ENCODE assay signal across 8 cellular contexts in genomic region chr22:41288245-41288946, GRCh38. TPM values are rescaled to one million over a fixed set of nuclear protein-coding genes. Genes with fewer than 3 reads are reported as not detected.
DNase-seq lines count a peak whose midpoint lies in the region; ATAC-seq and TF ChIP-seq lines count a peak whose summit lies in the region.

No MANE protein-coding gene starts in this region.

- no peaks in the 10 kb centered on the region for H3K9me3 Mint-ChIP-seq in activated CD8-positive, alpha-beta T cell treated with anti-CD3 and anti-CD28 coated beads, Interleukin-2, amount 10 ng/mL, durations not matched to agents 7 days and 5 days (ENCODE audit: insufficient read depth)

- H3K9ac ChIP-seq in stomach smooth muscle (ENCODE audit: low read length in 2 of 2), result peak overlapping the region in 1 of 2 donors; percentile 20

- H3K4me1 Mint-ChIP-seq in activated CD8-positive, alpha-beta T cell treated with anti-CD3 and anti-CD28 coated beads, Interleukin-2, amount 10 ng/mL, durations not matched to agents 7 days and 5 days (ENCODE audit: low read depth), result peaks cover 30% of the 10 kb centered on the region

- POLR2A ChIA-PET in activated CD8-positive, alpha-beta T cell treated with anti-CD3 and anti-CD28 coated beads, Interleukin-2, amount 10 ng/mL, durations not matched to agents 7 days and 5 days (lab: Charles Lee), result interaction anchor here (0.6 kb wide), 1 partner anchor 116 kb away, joined by 3 read pairs; no protein-coding TSS in a partner anchor

- H3K9me3 ChIP-seq in stomach smooth muscle (ENCODE audit: control insufficient read depth in 2 of 2, low read length in 2 of 2), result no peaks in the 10 kb centered on the region

- H2AFZ ChIP-seq in ACC112 (ENCODE audit: low read length, unreplicated experiment), result no peak overlapping the region

- CTCF ChIA-PET in activated CD8-positive, alpha-beta T cell treated with anti-CD3 and anti-CD28 coated beads, Interleukin-2, amount 10 ng/mL, durations not matched to agents 7 days and 5 days (lab: Charles Lee), result no interaction called here

- H3K4me3 ChIP-seq in ACC112 (ENCODE audit: low read depth, low read length) (peak overlapping the region; percentile 47), HL-60 (replicated peaks; ENCODE audit: insufficient read depth, low read length) (no peak overlapping the region), stomach smooth muscle (ENCODE audit: low read length in 2 of 2) (no peak overlapping the region)

- H3K36me3 ChIP-seq in ACC112 (ENCODE audit: insufficient read depth, low read length), result no peaks in the 10 kb centered on the region
- H3K36me3 ChIP-seq in stomach smooth muscle (ENCODE audit: control insufficient read depth in 2 of 2, insufficient read depth in 2 of 2, low read length in 2 of 2), result peaks cover 3% of the 10 kb centered on the region in 2 donors

- no peaks in the 10 kb centered on the region for H3K27me3 ChIP-seq in ACC112 (ENCODE audit: insufficient read depth, low read length)
- H3K27me3 ChIP-seq in HL-60 (ENCODE audit: insufficient read depth, poor library complexity, severe bottlenecking), result no peaks in the 10 kb centered on the region
- H3K27me3 ChIP-seq in stomach smooth muscle (ENCODE audit: control insufficient read depth in 1 of 2, insufficient read depth in 2 of 2, low read length in 2 of 2), result no peaks in the 10 kb centered on the region

- H3K27ac ChIP-seq in ACC112 (ENCODE audit: low read depth, low read length) (peak overlapping the region; percentile 90), HL-60 (replicated peaks) (peak overlapping the region; percentile 87), stomach smooth muscle (ENCODE audit: low read length) (peak overlapping the region; percentile 37)

- peaks cover 42% of the 10 kb centered on the region for H3K4me1 ChIP-seq in ACC112 (ENCODE audit: control insufficient read depth, insufficient read depth, low read length, unreplicated experiment)
- peaks cover 7% of the 10 kb centered on the region for H3K4me1 ChIP-seq in stomach smooth muscle (ENCODE audit: control insufficient read depth, insufficient read depth, low read length)

- H3K4me3 Mint-ChIP-seq in activated CD8-positive, alpha-beta T cell treated with anti-CD3 and anti-CD28 coated beads, Interleukin-2, amount 10 ng/mL, durations not matched to agents 7 days and 5 days, result no peak overlapping the region

- H3K27me3 Mint-ChIP-seq in activated CD8-positive, alpha-beta T cell treated with anti-CD3 and anti-CD28 coated beads, Interleukin-2, amount 10 ng/mL, durations not matched to agents 7 days and 5 days (ENCODE audit: low read depth), result no peaks in the 10 kb centered on the region

- ATAC-seq in activated CD8-positive, alpha-beta T cell treated with anti-CD3 and anti-CD28 coated beads, Interleukin-2, amount 10 ng/mL, durations not matched to agents 7 days and 5 days, result no peak

- DNase-seq in HL-60 (ENCODE audit: low read depth in 1 of 2, low spot score in 1 of 2), result no peak
- no peak for DNase-seq in activated CD8-positive, alpha-beta T cell treated with anti-CD3 and anti-CD28 coated beads, Interleukin-2, amount 10 ng/mL, durations not matched to agents 7 days and 5 days
- peak; percentile 79 for DNase-seq in iPS DF 19.7 (ENCODE audit: low read depth, low spot score)
- DNase-seq in ecto neural progenitor cell (ENCODE audit: low spot score), result no peak
- DNase-seq in NCI-H187 (lab: John Stamatoyannopoulos, UW), result no peak
- DNase-seq in epidermal melanocyte (ENCODE audit: insufficient read length, low spot score), result no peak

- H3K27ac Mint-ChIP-seq in activated CD8-positive, alpha-beta T cell treated with anti-CD3 and anti-CD28 coated beads, Interleukin-2, amount 10 ng/mL, durations not matched to agents 7 days and 5 days, result peak overlapping the region; percentile 76

- H3K79me2 ChIP-seq in ACC112 (ENCODE audit: control insufficient read depth, insufficient read depth, low read length, unreplicated experiment), result peaks cover 14% of the 10 kb centered on the region

- TF ChIP-seq CTCF in HL-60 (IDR thresholded peaks at IDR 0.05; ENCODE audit: insufficient read depth, low read length), result no peak

- peaks cover 10% of the 10 kb centered on the region for H3K36me3 Mint-ChIP-seq in activated CD8-positive, alpha-beta T cell treated with anti-CD3 and anti-CD28 coated beads, Interleukin-2, amount 10 ng/mL, durations not matched to agents 7 days and 5 days (ENCODE audit: low read depth)

RNA-seq across cellular contexts. Expression of gene RANGAP1, which starts 2.4 kb away (rescaled TPM):
- total RNA-seq in activated CD8-positive, alpha-beta T cell treated with anti-CD3 and anti-CD28 coated beads, Interleukin-2, amount 10 ng/mL, durations not matched to agents 7 days and 5 days, result 100 to 1,000 TPM; 123 to 125 TPM

RNA-seq across cellular contexts. Expression of gene ZC3H7B, which starts 12.9 kb away (rescaled TPM):
- total RNA-seq in activated CD8-positive, alpha-beta T cell treated with anti-CD3 and anti-CD28 coated beads, Interleukin-2, amount 10 ng/mL, durations not matched to agents 7 days and 5 days, result 10 to 100 TPM; 48.4 to 50.8 TPM

RNA-seq across cellular contexts. Expression of gene CHADL, which starts 47.7 kb away (rescaled TPM):
- 1 to 10 TPM in 1 of 2 experiments, under 1 TPM in 1; 0.37 to 1.0 TPM for total RNA-seq in activated CD8-positive, alpha-beta T cell treated with anti-CD3 and anti-CD28 coated beads, Interleukin-2, amount 10 ng/mL, durations not matched to agents 7 days and 5 days

Comparison
In these comparisons a context has a peak if more than half of its experiments do, and no peak if none do; other contexts are left out.
1. H3K27ac ChIP-seq: peak in every context shown above with its lines; median percentile 90 in ACC112; 87 in HL-60; 37 in stomach smooth muscle.